ENCODE assay signal across 8 cellular contexts in genomic region chr20:63863798-63864544, GRCh38. TPM values are rescaled to one million over a fixed set of nuclear protein-coding genes. Genes with fewer than 3 reads are reported as not detected.
DNase-seq lines count a peak whose midpoint lies in the region; ATAC-seq and TF ChIP-seq lines count a peak whose summit lies in the region.

No MANE protein-coding gene starts in this region.

- H3K36me3 Mint-ChIP-seq in T-helper 1 cell treated with Interleukin-12 subunit alpha and Interleukin-12 subunit beta and Interleukin-4 antibody, amounts not matched to agents 30 μg/mL and 1 μg/mL, for 36 hours (ENCODE audit: low read depth), result peaks cover 13% of the 10 kb centered on the region

- peak; percentile 56 for ATAC-seq in HG02588 (IDR thresholded peaks at IDR 0.05; ENCODE audit: unreplicated experiment)
- no peak for ATAC-seq in HG03520 (IDR thresholded peaks at IDR 0.05; ENCODE audit: unreplicated experiment)

- peak overlapping the region; percentile 41 for H3K27ac ChIP-seq in angular gyrus (ENCODE audit: low read depth, low read length)

- peaks cover 21% of the 10 kb centered on the region for H3K4me1 Mint-ChIP-seq in T-helper 1 cell treated with Interleukin-12 subunit alpha and Interleukin-12 subunit beta and Interleukin-4 antibody, amounts not matched to agents 30 μg/mL and 1 μg/mL, for 36 hours (ENCODE audit: low read depth)

- no peaks in the 10 kb centered on the region for H3K27me3 Mint-ChIP-seq in T-helper 1 cell treated with Interleukin-12 subunit alpha and Interleukin-12 subunit beta and Interleukin-4 antibody, amounts not matched to agents 30 μg/mL and 1 μg/mL, for 36 hours (ENCODE audit: low read depth)

- peak overlapping the region; percentile 99 for H3K27ac Mint-ChIP-seq in T-helper 1 cell treated with Interleukin-12 subunit alpha and Interleukin-12 subunit beta and Interleukin-4 antibody, amounts not matched to agents 30 μg/mL and 1 μg/mL, for 36 hours

- no peaks in the 10 kb centered on the region for H3K9me3 Mint-ChIP-seq in T-helper 1 cell treated with Interleukin-12 subunit alpha and Interleukin-12 subunit beta and Interleukin-4 antibody, amounts not matched to agents 30 μg/mL and 1 μg/mL, for 36 hours

- peak; percentile 84 for TF ChIP-seq CTCF in GM12872 (IDR thresholded peaks at IDR 0.05; ENCODE audit: insufficient read depth, low read depth, low read length)

- peak overlapping the region; percentile 98 for H3K4me3 Mint-ChIP-seq in T-helper 1 cell treated with Interleukin-12 subunit alpha and Interleukin-12 subunit beta and Interleukin-4 antibody, amounts not matched to agents 30 μg/mL and 1 μg/mL, for 36 hours

- DNase-seq in NCI-H1105 treated with DMSO at 0.1 percent for 48 hours (lab: John Stamatoyannopoulos, UW) (peak; percentile 60), hepatic stellate cell (ENCODE audit: low spot score) (peak; percentile 89), renal cortical epithelial cell (ENCODE audit: low read depth) (peak; percentile 66)

RNA-seq across cellular contexts. Expression of gene TPD52L2, which starts 1.1 kb away (rescaled TPM):
- total RNA-seq in renal cortical epithelial cell, result 154 and 158 TPM in 2 replicates

RNA-seq across cellular contexts. Expression of gene ABHD16B, which starts 2.7 kb away (rescaled TPM):
- total RNA-seq in renal cortical epithelial cell, result not detected in 2 replicates

RNA-seq across cellular contexts. Expression of gene DNAJC5, which starts 31.0 kb away (rescaled TPM):
- 82.6 and 91.0 TPM in 2 replicates for total RNA-seq in renal cortical epithelial cell

RNA-seq across cellular contexts. Expression of gene ZBTB46, which starts 32.9 kb away (rescaled TPM):
- 3.5 and 5.4 TPM in 2 replicates for total RNA-seq in renal cortical epithelial cell
